Comparison of ENCODE assay signal across 1 cellular context in the genomic region with DNA sequence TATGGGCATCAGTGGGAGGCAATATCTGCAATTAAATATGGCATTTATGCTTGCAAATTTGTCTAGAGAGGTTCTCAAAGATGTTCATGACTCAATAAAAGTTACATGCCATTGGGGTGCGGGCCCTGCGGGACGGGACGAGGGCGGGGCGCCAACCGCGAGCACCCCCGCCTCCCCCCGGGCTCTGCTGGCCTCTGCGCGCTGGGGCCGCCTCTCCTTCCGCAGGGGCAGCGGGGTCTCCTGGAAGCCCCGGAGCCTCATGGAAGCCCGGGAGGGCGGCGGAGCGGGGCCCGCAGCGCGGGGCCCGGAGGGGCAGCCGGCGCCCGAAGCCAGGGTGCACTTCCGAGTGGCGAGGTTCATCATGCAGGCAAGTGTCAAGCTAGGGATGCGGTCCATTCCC.
TF ChIP-seq lines count a peak whose summit lies in the region.

No MANE protein-coding gene starts in this region.

TF ChIP-seq in SK-N-SH treated with all-trans-retinoic acid at 6 μM for 48 hours, 23 proteins besides CTCF, POLR2A, EP300 and RAD21 (continued from another document):
- TF ChIP-seq, protein P1, sequence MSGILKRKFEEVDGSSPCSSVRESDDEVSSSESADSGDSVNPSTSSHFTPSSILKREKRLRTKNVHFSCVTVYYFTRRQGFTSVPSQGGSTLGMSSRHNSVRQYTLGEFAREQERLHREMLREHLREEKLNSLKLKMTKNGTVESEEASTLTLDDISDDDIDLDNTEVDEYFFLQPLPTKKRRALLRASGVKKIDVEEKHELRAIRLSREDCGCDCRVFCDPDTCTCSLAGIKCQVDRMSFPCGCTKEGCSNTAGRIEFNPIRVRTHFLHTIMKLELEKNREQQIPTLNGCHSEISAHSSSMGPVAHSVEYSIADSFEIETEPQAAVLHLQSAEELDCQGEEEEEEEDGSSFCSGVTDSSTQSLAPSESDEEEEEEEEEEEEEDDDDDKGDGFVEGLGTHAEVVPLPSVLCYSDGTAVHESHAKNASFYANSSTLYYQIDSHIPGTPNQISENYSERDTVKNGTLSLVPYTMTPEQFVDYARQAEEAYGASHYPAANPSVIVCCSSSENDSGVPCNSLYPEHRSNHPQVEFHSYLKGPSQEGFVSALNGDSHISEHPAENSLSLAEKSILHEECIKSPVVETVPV (CRISPR knock-in tag; IDR thresholded peaks at IDR 0.05) = no peak
- TF ChIP-seq TOX (CRISPR knock-in tag; IDR thresholded peaks at IDR 0.05; ENCODE audit: borderline replicate concordance) = no peak
- TF ChIP-seq, protein P2, sequence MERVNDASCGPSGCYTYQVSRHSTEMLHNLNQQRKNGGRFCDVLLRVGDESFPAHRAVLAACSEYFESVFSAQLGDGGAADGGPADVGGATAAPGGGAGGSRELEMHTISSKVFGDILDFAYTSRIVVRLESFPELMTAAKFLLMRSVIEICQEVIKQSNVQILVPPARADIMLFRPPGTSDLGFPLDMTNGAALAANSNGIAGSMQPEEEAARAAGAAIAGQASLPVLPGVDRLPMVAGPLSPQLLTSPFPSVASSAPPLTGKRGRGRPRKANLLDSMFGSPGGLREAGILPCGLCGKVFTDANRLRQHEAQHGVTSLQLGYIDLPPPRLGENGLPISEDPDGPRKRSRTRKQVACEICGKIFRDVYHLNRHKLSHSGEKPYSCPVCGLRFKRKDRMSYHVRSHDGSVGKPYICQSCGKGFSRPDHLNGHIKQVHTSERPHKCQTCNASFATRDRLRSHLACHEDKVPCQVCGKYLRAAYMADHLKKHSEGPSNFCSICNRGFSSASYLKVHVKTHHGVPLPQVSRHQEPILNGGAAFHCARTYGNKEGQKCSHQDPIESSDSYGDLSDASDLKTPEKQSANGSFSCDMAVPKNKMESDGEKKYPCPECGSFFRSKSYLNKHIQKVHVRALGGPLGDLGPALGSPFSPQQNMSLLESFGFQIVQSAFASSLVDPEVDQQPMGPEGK (CRISPR knock-in tag; IDR thresholded peaks at IDR 0.05; ENCODE audit: borderline replicate concordance) = no peak
- TF ChIP-seq, protein P3, sequence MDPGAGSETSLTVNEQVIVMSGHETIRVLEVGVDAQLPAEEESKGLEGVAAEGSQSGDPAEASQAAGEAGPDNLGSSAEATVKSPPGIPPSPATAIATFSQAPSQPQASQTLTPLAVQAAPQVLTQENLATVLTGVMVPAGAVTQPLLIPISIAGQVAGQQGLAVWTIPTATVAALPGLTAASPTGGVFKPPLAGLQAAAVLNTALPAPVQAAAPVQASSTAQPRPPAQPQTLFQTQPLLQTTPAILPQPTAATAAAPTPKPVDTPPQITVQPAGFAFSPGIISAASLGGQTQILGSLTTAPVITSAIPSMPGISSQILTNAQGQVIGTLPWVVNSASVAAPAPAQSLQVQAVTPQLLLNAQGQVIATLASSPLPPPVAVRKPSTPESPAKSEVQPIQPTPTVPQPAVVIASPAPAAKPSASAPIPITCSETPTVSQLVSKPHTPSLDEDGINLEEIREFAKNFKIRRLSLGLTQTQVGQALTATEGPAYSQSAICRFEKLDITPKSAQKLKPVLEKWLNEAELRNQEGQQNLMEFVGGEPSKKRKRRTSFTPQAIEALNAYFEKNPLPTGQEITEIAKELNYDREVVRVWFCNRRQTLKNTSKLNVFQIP (CRISPR knock-in tag; IDR thresholded peaks at IDR 0.05; ENCODE audit: borderline replicate concordance, low read depth) = no peak
- no peak for TF ChIP-seq RARB (CRISPR knock-in tag; IDR thresholded peaks at IDR 0.05)
- no peak for TF ChIP-seq ARNTL (CRISPR knock-in tag; IDR thresholded peaks at IDR 0.05; ENCODE audit: borderline replicate concordance, low read depth)
- no peak for TF ChIP-seq ZNF8 (CRISPR knock-in tag; IDR thresholded peaks at IDR 0.05)
- no peak for TF ChIP-seq ZC3H10 (CRISPR knock-in tag; IDR thresholded peaks at IDR 0.05)
- no peak for TF ChIP-seq GLIS3 (CRISPR knock-in tag; IDR thresholded peaks at IDR 0.05)
- TF ChIP-seq BACH2 (CRISPR knock-in tag; IDR thresholded peaks at IDR 0.05; ENCODE audit: borderline replicate concordance) = no peak
